In the genomic region with DNA sequence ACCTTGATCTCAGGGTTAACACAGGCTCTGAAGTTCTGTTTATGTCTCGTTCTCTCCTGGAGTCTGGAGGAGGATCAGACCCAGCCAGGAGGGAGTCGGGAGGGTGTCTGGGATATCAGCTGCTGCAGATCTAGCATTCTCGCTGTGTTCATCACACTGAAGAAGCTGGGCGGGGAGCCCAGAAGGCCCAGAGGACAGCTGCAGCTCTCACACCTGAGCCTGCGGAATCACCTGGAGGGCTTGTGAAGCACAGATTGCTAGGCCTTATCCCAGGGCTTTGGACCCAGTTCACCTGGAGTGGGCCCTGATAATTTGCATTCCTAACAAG, we compare ENCODE assay signal across 22 cellular contexts. TPM values are rescaled to one million over a fixed set of nuclear protein-coding genes. Genes with fewer than 3 reads are reported as not detected.
A peak's percentile ranks its signal among the peaks of the same experiment; 100 is the strongest.
DNase-seq lines count a peak whose midpoint lies in the region; ATAC-seq and TF ChIP-seq lines count a peak whose summit lies in the region.
"Had no signal": no experiment of that assay in that cellular context is flagged by ENCODE, and none has a peak within 500 bp of the region (broad histone marks: within the 10 kb centered on the region; RNA-seq: fewer than 3 reads in every experiment).

No MANE protein-coding gene starts in this region.

- H4K20me1 ChIP-seq in Karpas-422 (ENCODE audit: insufficient read depth, low read depth, low read length) = no peaks in the 10 kb centered on the region

- no peak overlapping the region for H2AFZ ChIP-seq in Karpas-422 (ENCODE audit: low read length)

- H3K4me1 ChIP-seq in suprapubic skin = peaks cover 44% of the 10 kb centered on the region
- H3K4me1 ChIP-seq in Karpas-422 (ENCODE audit: low read length) = no peaks in the 10 kb centered on the region
- no peaks in the 10 kb centered on the region for H3K4me1 ChIP-seq in CD4-positive, alpha-beta memory T cell (ENCODE audit: insufficient read depth, low read length)

- TF ChIP-seq POLR2A in suprapubic skin (IDR thresholded peaks at IDR 0.05) = no peak

- H3K27me3 ChIP-seq in suprapubic skin (no peaks in the 10 kb centered on the region), Karpas-422 (ENCODE audit: low read length) (no peaks in the 10 kb centered on the region)
- no peaks in the 10 kb centered on the region for H3K27me3 ChIP-seq in CD4-positive, alpha-beta T cell (ENCODE audit: control insufficient read depth, insufficient read depth, low read length)
- H3K27me3 ChIP-seq in CD4-positive, alpha-beta memory T cell (ENCODE audit: insufficient read depth, low read length) = no peaks in the 10 kb centered on the region
- H3K27me3 ChIP-seq: right atrium auricular region had no signal

- H3K36me3 Mint-ChIP-seq in CD4-positive, alpha-beta T cell (ENCODE audit: low read depth) = no peaks in the 10 kb centered on the region
- H3K36me3 Mint-ChIP-seq in CD4-positive, alpha-beta memory T cell = no peaks in the 10 kb centered on the region
- H3K36me3 Mint-ChIP-seq: activated naive CD8-positive, alpha-beta T cell treated with anti-CD3 and anti-CD28 coated beads for 36 hours; T-cell had no signal

- H3K27ac Mint-ChIP-seq in CD4-positive, alpha-beta T cell = no peak overlapping the region
- H3K27ac Mint-ChIP-seq in CD4-positive, alpha-beta memory T cell = no peak overlapping the region
- H3K27ac Mint-ChIP-seq: activated CD4-positive, alpha-beta memory T cell treated with anti-CD3 and anti-CD28 coated beads, Interleukin-2, amount 10 ng/mL, durations not matched to agents 7 days and 5 days; activated naive CD8-positive, alpha-beta T cell treated with anti-CD3 and anti-CD28 coated beads for 36 hours; T-cell had no signal

- intact Hi-C loops in CD4-positive, alpha-beta T cell (cut with DNase I, micrococcal nuclease) = no loop called here
- intact Hi-C loops in CD4-positive, alpha-beta memory T cell (cut with micrococcal nuclease) = no loop called here

- no peak overlapping the region for H3K4me3 ChIP-seq in suprapubic skin
- no peak overlapping the region for H3K4me3 ChIP-seq in Karpas-422 (ENCODE audit: low read length)
- H3K4me3 ChIP-seq in CD4-positive, alpha-beta memory T cell (ENCODE audit: low read length in 2 of 2) = no peak overlapping the region
- H3K4me3 ChIP-seq: mucosa of descending colon, right atrium auricular region had no signal

- H3K9me2 ChIP-seq in Karpas-422 (replicated peaks; ENCODE audit: insufficient read depth, low read length) = no peaks in the 10 kb centered on the region

- H3K36me3 ChIP-seq in suprapubic skin (no peaks in the 10 kb centered on the region), Karpas-422 (ENCODE audit: insufficient read depth, low read length) (no peaks in the 10 kb centered on the region)
- no peaks in the 10 kb centered on the region for H3K36me3 ChIP-seq in CD4-positive, alpha-beta memory T cell (ENCODE audit: insufficient read depth, low read length)
- H3K36me3 ChIP-seq: neutrophil, right atrium auricular region had no signal

- CTCF ChIA-PET in CD4-positive, alpha-beta T cell (lab: Charles Lee) = no interaction called here
- CTCF ChIA-PET in CD4-positive, alpha-beta memory T cell (lab: Charles Lee; ENCODE audit: partially characterized antibody) = no interaction called here

- WGBS in suprapubic skin = 50% methylated on average over 1 of the region's 5 CpGs

- H3K9me3 ChIP-seq in suprapubic skin (no peaks in the 10 kb centered on the region), Karpas-422 (ENCODE audit: low read length) (no peaks in the 10 kb centered on the region)
- no peaks in the 10 kb centered on the region for H3K9me3 ChIP-seq in CD4-positive, alpha-beta T cell (ENCODE audit: control insufficient read depth, low read length)
- no peaks in the 10 kb centered on the region for H3K9me3 ChIP-seq in CD4-positive, alpha-beta memory T cell (ENCODE audit: control insufficient read depth in 1 of 2, low read length in 2 of 2)
- H3K9me3 ChIP-seq: mucosa of descending colon, neutrophil, right atrium auricular region had no signal

- TF ChIP-seq EP300 in suprapubic skin (IDR thresholded peaks at IDR 0.05) = no peak

- H3K4me1 Mint-ChIP-seq in CD4-positive, alpha-beta T cell (ENCODE audit: low read depth) = peaks cover 6% of the 10 kb centered on the region
- H3K4me1 Mint-ChIP-seq in CD4-positive, alpha-beta memory T cell = peaks cover 0 to 2% (median under 1%) of the 10 kb centered on the region in 4 donors

- H3K27ac ChIP-seq in suprapubic skin (peak overlapping the region; percentile 18), Karpas-422 (ENCODE audit: low read length) (no peak overlapping the region)
- H3K27ac ChIP-seq in CD4-positive, alpha-beta T cell (ENCODE audit: low read depth, low read length) = no peak overlapping the region
- no peak overlapping the region for H3K27ac ChIP-seq in CD4-positive, alpha-beta memory T cell (ENCODE audit: low read depth, low read length)
- H3K27ac ChIP-seq: neutrophil, right atrium auricular region had no signal

- H3K79me2 ChIP-seq in Karpas-422 (ENCODE audit: low read length) = no peaks in the 10 kb centered on the region

- no peak overlapping the region for H3K9ac ChIP-seq in Karpas-422 (ENCODE audit: low read length)

- DNase-seq in HT-29 (ENCODE audit: low spot score) = peak; percentile 56
- DNase-seq in SK-N-DZ (ENCODE audit: low spot score) = peak; percentile 79
- DNase-seq in islet precursor cell = peak; percentile 99
- no peak for DNase-seq in suprapubic skin (ENCODE audit: low spot score in 2 of 2)
- no peak for DNase-seq in Karpas-422
- no peak for DNase-seq in CD4-positive, alpha-beta T cell
- DNase-seq in CD4-positive, alpha-beta memory T cell = no peak
- DNase-seq: activated CD4-positive, alpha-beta memory T cell treated with anti-CD3 and anti-CD28 coated beads, Interleukin-2, amount 10 ng/mL, durations not matched to agents 7 days and 5 days; activated naive CD8-positive, alpha-beta T cell treated with anti-CD3 and anti-CD28 coated beads for 36 hours; activated T-cell treated with anti-CD3 and anti-CD28 coated beads, Interleukin-2, amount 50 U/mL, for 48 hours; effector memory CD4-positive, alpha-beta T cell; GOT3; hippocampal formation; kidney glomerular epithelial cell; mucosa of descending colon; NCI-H1048; NCI-H2107; NCI-H774; stimulated activated CD4-positive, alpha-beta T cell treated with anti-CD3 and anti-CD28 coated beads, Interleukin-2, amount 100 ng/mL, for 24 hours; T-cell had no signal

- no peaks in the 10 kb centered on the region for H3K9me3 Mint-ChIP-seq in CD4-positive, alpha-beta T cell
- H3K9me3 Mint-ChIP-seq in CD4-positive, alpha-beta memory T cell = no peaks in the 10 kb centered on the region
- H3K9me3 Mint-ChIP-seq: activated CD4-positive, alpha-beta memory T cell treated with anti-CD3 and anti-CD28 coated beads, Interleukin-2, amount 10 ng/mL, durations not matched to agents 7 days and 5 days; activated naive CD8-positive, alpha-beta T cell treated with anti-CD3 and anti-CD28 coated beads for 36 hours; T-cell had no signal

- H3K27me3 Mint-ChIP-seq in CD4-positive, alpha-beta T cell = peaks cover 28% of the 10 kb centered on the region
- peaks cover 5 to 8% of the 10 kb centered on the region in 2 donors for H3K27me3 Mint-ChIP-seq in CD4-positive, alpha-beta memory T cell

- no peak for TF ChIP-seq CTCF in suprapubic skin (IDR thresholded peaks at IDR 0.05)
- TF ChIP-seq CTCF in CD4-positive, alpha-beta T cell (IDR thresholded peaks at IDR 0.05) = no peak

- POLR2A ChIA-PET in CD4-positive, alpha-beta T cell (lab: Charles Lee) = no interaction called here
- POLR2A ChIA-PET in CD4-positive, alpha-beta memory T cell (lab: Charles Lee; ENCODE audit: partially characterized antibody) = no interaction called here

- no peak overlapping the region for H3K4me3 Mint-ChIP-seq in CD4-positive, alpha-beta T cell
- no peak overlapping the region for H3K4me3 Mint-ChIP-seq in CD4-positive, alpha-beta memory T cell
- H3K4me3 Mint-ChIP-seq: activated CD4-positive, alpha-beta memory T cell treated with anti-CD3 and anti-CD28 coated beads, Interleukin-2, amount 10 ng/mL, durations not matched to agents 7 days and 5 days; activated naive CD8-positive, alpha-beta T cell treated with anti-CD3 and anti-CD28 coated beads for 36 hours; T-cell had no signal

- H3K4me2 ChIP-seq in Karpas-422 (ENCODE audit: low read depth, low read length, poor library complexity, severe bottlenecking) = no peak overlapping the region

- ATAC-seq in CD4-positive, alpha-beta T cell (ENCODE audit: poor library complexity) = no peak
- ATAC-seq: T-cell had no signal

RNA-seq across cellular contexts. Expression of a gene that starts 19.4 kb away (rescaled TPM):
- total RNA-seq in HT-29 (2014; rRNA removed; shearing (Covaris generic)) = 0.29 TPM in 1 of 2 replicates, not detected in the other
- polyA plus RNA-seq in SK-N-DZ (2014; cell fraction: cytosol; rRNA removed) = 0.58 and 1.2 TPM in 2 replicates
- polyA plus RNA-seq in SK-N-DZ (2014; cell fraction: nucleus; rRNA removed) = 1.7 and 2.0 TPM in 2 replicates
- total RNA-seq in suprapubic skin = 1 to 10 TPM; 2.8 to 6.8 (median 4.3) TPM
- 0.25 TPM in 1 of 2 replicates, not detected in the other for total RNA-seq in Karpas-422 (2014; rRNA removed; shearing (Covaris generic); ENCODE audit: low replicate concordance)
- not detected for total RNA-seq in CD4-positive, alpha-beta T cell
- not detected for total RNA-seq in CD4-positive, alpha-beta memory T cell
- not detected for polyA plus RNA-seq in CD4-positive, alpha-beta memory T cell
- total RNA-seq: activated CD4-positive, alpha-beta memory T cell treated with anti-CD3 and anti-CD28 coated beads, Interleukin-2, amount 10 ng/mL, durations not matched to agents 7 days and 5 days; activated naive CD8-positive, alpha-beta T cell treated with anti-CD3 and anti-CD28 coated beads for 36 hours; T-cell had no signal

Comparison
In these comparisons a context has a peak if more than half of its experiments do, and no peak if none do; other contexts are left out.
1. DNase-seq: peak in HT-29 (single experiment), SK-N-DZ (single experiment) and islet precursor cell (single experiment); none in suprapubic skin (0 of 2), Karpas-422 (single experiment), CD4-positive, alpha-beta T cell (0 of 10) and CD4-positive, alpha-beta memory T cell (0 of 5).